ENCODE assay signal across 27 cellular contexts in genomic region chr2:154261473-154262027, GRCh38.
"Had no signal": no experiment of that assay in that cellular context is flagged by ENCODE, and none has a peak within 500 bp of the region (broad histone marks: within the 10 kb centered on the region; RNA-seq: fewer than 3 reads in every experiment).

No MANE protein-coding gene starts in this region.

- H3K27ac ChIP-seq: gastroesophageal sphincter, heart left ventricle, hepatocyte, neural progenitor cell, parathyroid adenoma, right lobe of liver, thoracic aorta, tibial nerve, upper lobe of right lung, uterus had no signal

- H3K36me3 Mint-ChIP-seq: naive thymus-derived CD4-positive, alpha-beta T cell; neural progenitor cell; stimulated activated naive B cell treated with anti-CD40 and anti-IgM and Interleukin-4, amounts not matched to agents 10 μg/mL and 1 μg/mL and 100 μg/mL, for 72 hours had no signal

- DNase-seq: cortex of kidney; effector memory CD8-positive, alpha-beta T cell; foreskin fibroblast; heart left ventricle; kidney; mesenchymal stem cell; naive thymus-derived CD4-positive, alpha-beta T cell; right lobe of liver; small intestine; stimulated activated CD4-positive, alpha-beta T cell treated with anti-CD3 and anti-CD28 coated beads, Interleukin-15, amount 100 ng/mL, for 24 hours; stimulated activated CD4-positive, alpha-beta T cell treated with anti-CD3 and anti-CD28 coated beads, Interleukin-2, amount 100 ng/mL, for 48 hours; stimulated activated naive B cell treated with anti-CD40 and anti-IgM and Interleukin-4, amounts not matched to agents 10 μg/mL and 1 μg/mL and 100 μg/mL, for 72 hours; upper lobe of right lung; uterus had no signal

- H3K27me3 Mint-ChIP-seq: effector memory CD8-positive, alpha-beta T cell; progenitor cell of endocrine pancreas; stimulated activated naive B cell treated with anti-CD40 and anti-IgM and Interleukin-4, amounts not matched to agents 10 μg/mL and 1 μg/mL and 100 μg/mL, for 72 hours; stimulated activated naive CD8-positive, alpha-beta T cell treated with anti-CD3 and anti-CD28 coated beads, Interleukin-15, Interleukin-2, amounts not matched to agents 100 ng/mL and 50 ng/mL, for 24 hours had no signal

- H3K4me3 Mint-ChIP-seq: effector memory CD8-positive, alpha-beta T cell; mesothelial cell of epicardium; naive thymus-derived CD4-positive, alpha-beta T cell; nephron; neural progenitor cell; stimulated activated naive B cell treated with anti-CD40 and anti-IgM and Interleukin-4, amounts not matched to agents 10 μg/mL and 1 μg/mL and 100 μg/mL, for 72 hours; stimulated activated naive CD8-positive, alpha-beta T cell treated with anti-CD3 and anti-CD28 coated beads, Interleukin-15, Interleukin-2, amounts not matched to agents 100 ng/mL and 50 ng/mL, for 24 hours had no signal

- H3K9me3 Mint-ChIP-seq: nephron; neural progenitor cell; stimulated activated naive CD8-positive, alpha-beta T cell treated with anti-CD3 and anti-CD28 coated beads, Interleukin-15, Interleukin-2, amounts not matched to agents 100 ng/mL and 50 ng/mL, for 24 hours had no signal

- H3K27ac Mint-ChIP-seq: effector memory CD8-positive, alpha-beta T cell; mesothelial cell of epicardium; naive thymus-derived CD4-positive, alpha-beta T cell; nephron; neural progenitor cell; progenitor cell of endocrine pancreas; stimulated activated naive B cell treated with anti-CD40 and anti-IgM and Interleukin-4, amounts not matched to agents 10 μg/mL and 1 μg/mL and 100 μg/mL, for 72 hours; stimulated activated naive CD8-positive, alpha-beta T cell treated with anti-CD3 and anti-CD28 coated beads, Interleukin-15, Interleukin-2, amounts not matched to agents 100 ng/mL and 50 ng/mL, for 24 hours had no signal

- ATAC-seq: effector memory CD8-positive, alpha-beta T cell; esophagus mucosa; gastroesophageal sphincter; heart left ventricle; left lobe of liver; naive thymus-derived CD4-positive, alpha-beta T cell; right lobe of liver; stimulated activated naive B cell treated with anti-CD40 and anti-IgM and Interleukin-4, amounts not matched to agents 10 μg/mL and 1 μg/mL and 100 μg/mL, for 72 hours; upper lobe of right lung had no signal

- H3K4me3 ChIP-seq: gastroesophageal sphincter, heart left ventricle, hepatocyte, lung, neural progenitor cell, right lobe of liver, thoracic aorta, tibial nerve, upper lobe of right lung, uterus had no signal

- H3K4me1 Mint-ChIP-seq: mesothelial cell of epicardium; naive thymus-derived CD4-positive, alpha-beta T cell; nephron; neural progenitor cell; stimulated activated naive B cell treated with anti-CD40 and anti-IgM and Interleukin-4, amounts not matched to agents 10 μg/mL and 1 μg/mL and 100 μg/mL, for 72 hours had no signal
